In genomic region chr2:168241208-168241607, GRCh38 we compare ENCODE assay signal across 13 cellular contexts. TPM values are rescaled to one million over a fixed set of nuclear protein-coding genes. Genes with fewer than 3 reads are reported as not detected.
A peak's percentile ranks its signal among the peaks of the same experiment; 100 is the strongest.
DNase-seq lines count a peak whose midpoint lies in the region; ATAC-seq lines count a peak whose summit lies in the region.
"Had no signal": no experiment of that assay in that cellular context is flagged by ENCODE, and none has a peak within 500 bp of the region (broad histone marks: within the 10 kb centered on the region; RNA-seq: fewer than 3 reads in every experiment).

No MANE protein-coding gene starts in this region.

- H3K4me3 Mint-ChIP-seq in activated naive CD8-positive, alpha-beta T cell treated with anti-CD3 and anti-CD28 coated beads, Interleukin-2, amount 10 ng/mL, durations not matched to agents 7 days and 5 days, result no peak overlapping the region
- H3K4me3 Mint-ChIP-seq in activated naive CD8-positive, alpha-beta T cell treated with anti-CD3 and anti-CD28 coated beads for 36 hours, result no peak overlapping the region
- no peak overlapping the region for H3K4me3 Mint-ChIP-seq in stimulated activated naive CD8-positive, alpha-beta T cell treated with anti-CD3 and anti-CD28 coated beads, Interleukin-15, amount 100 ng/mL, for 72 hours

- H3K27me3 Mint-ChIP-seq in activated naive CD8-positive, alpha-beta T cell treated with anti-CD3 and anti-CD28 coated beads, Interleukin-2, amount 10 ng/mL, durations not matched to agents 7 days and 5 days, result no peaks in the 10 kb centered on the region
- no peaks in the 10 kb centered on the region for H3K27me3 Mint-ChIP-seq in activated naive CD8-positive, alpha-beta T cell treated with anti-CD3 and anti-CD28 coated beads for 36 hours
- H3K27me3 Mint-ChIP-seq in stimulated activated naive CD8-positive, alpha-beta T cell treated with anti-CD3 and anti-CD28 coated beads, Interleukin-15, amount 100 ng/mL, for 72 hours, result no peaks in the 10 kb centered on the region

- H3K27ac Mint-ChIP-seq in activated naive CD8-positive, alpha-beta T cell treated with anti-CD3 and anti-CD28 coated beads, Interleukin-2, amount 10 ng/mL, durations not matched to agents 7 days and 5 days, result no peak overlapping the region
- no peak overlapping the region for H3K27ac Mint-ChIP-seq in activated naive CD8-positive, alpha-beta T cell treated with anti-CD3 and anti-CD28 coated beads for 36 hours
- H3K27ac Mint-ChIP-seq in stimulated activated naive CD8-positive, alpha-beta T cell treated with anti-CD3 and anti-CD28 coated beads, Interleukin-15, amount 100 ng/mL, for 72 hours, result no peak overlapping the region

- no peak for DNase-seq in activated naive CD8-positive, alpha-beta T cell treated with anti-CD3 and anti-CD28 coated beads, Interleukin-2, amount 10 ng/mL, durations not matched to agents 7 days and 5 days
- no peak for DNase-seq in activated naive CD8-positive, alpha-beta T cell treated with anti-CD3 and anti-CD28 coated beads for 36 hours
- DNase-seq in RPMI8226, result peak; percentile 69
- DNase-seq in stimulated activated naive CD8-positive, alpha-beta T cell treated with anti-CD3 and anti-CD28 coated beads, Interleukin-15, amount 100 ng/mL, for 72 hours, result no peak
- no peak for DNase-seq in SHP77 (lab: John Stamatoyannopoulos, UW)
- no peak for DNase-seq in H4 (ENCODE audit: low spot score)
- DNase-seq: activated T-cell treated with anti-CD3 and anti-CD28 coated beads, Interleukin-2, amount 50 U/mL, for 1 hour; midbrain; NCI-H1436 treated with DMSO at 0.1 percent for 48 hours; ovary; upper lobe of right lung had no signal

- peaks cover 24% of the 10 kb centered on the region for H3K36me3 Mint-ChIP-seq in activated naive CD8-positive, alpha-beta T cell treated with anti-CD3 and anti-CD28 coated beads, Interleukin-2, amount 10 ng/mL, durations not matched to agents 7 days and 5 days
- H3K36me3 Mint-ChIP-seq in activated naive CD8-positive, alpha-beta T cell treated with anti-CD3 and anti-CD28 coated beads for 36 hours, result peaks cover 24% of the 10 kb centered on the region

- H3K9me3 Mint-ChIP-seq in activated naive CD8-positive, alpha-beta T cell treated with anti-CD3 and anti-CD28 coated beads, Interleukin-2, amount 10 ng/mL, durations not matched to agents 7 days and 5 days, result peaks cover 3% of the 10 kb centered on the region
- H3K9me3 Mint-ChIP-seq in activated naive CD8-positive, alpha-beta T cell treated with anti-CD3 and anti-CD28 coated beads for 36 hours, result no peaks in the 10 kb centered on the region
- no peaks in the 10 kb centered on the region for H3K9me3 Mint-ChIP-seq in stimulated activated naive CD8-positive, alpha-beta T cell treated with anti-CD3 and anti-CD28 coated beads, Interleukin-15, amount 100 ng/mL, for 72 hours

- POLR2A ChIA-PET in activated naive CD8-positive, alpha-beta T cell treated with anti-CD3 and anti-CD28 coated beads, Interleukin-2, amount 10 ng/mL, durations not matched to agents 7 days and 5 days (lab: Charles Lee), result no interaction called here

- peaks cover 29% of the 10 kb centered on the region for H3K4me1 Mint-ChIP-seq in activated naive CD8-positive, alpha-beta T cell treated with anti-CD3 and anti-CD28 coated beads, Interleukin-2, amount 10 ng/mL, durations not matched to agents 7 days and 5 days
- peaks cover 37% of the 10 kb centered on the region for H3K4me1 Mint-ChIP-seq in activated naive CD8-positive, alpha-beta T cell treated with anti-CD3 and anti-CD28 coated beads for 36 hours
- H3K4me1 Mint-ChIP-seq in stimulated activated naive CD8-positive, alpha-beta T cell treated with anti-CD3 and anti-CD28 coated beads, Interleukin-15, amount 100 ng/mL, for 72 hours, result peaks cover 33% of the 10 kb centered on the region

- peak; percentile 40 for ATAC-seq in activated naive CD8-positive, alpha-beta T cell treated with anti-CD3 and anti-CD28 coated beads, Interleukin-2, amount 10 ng/mL, durations not matched to agents 7 days and 5 days (ENCODE audit: low read depth)
- peak; percentile 59 for ATAC-seq in esophagus mucosa
- ATAC-seq in stimulated activated naive CD8-positive, alpha-beta T cell treated with anti-CD3 and anti-CD28 coated beads, Interleukin-15, amount 100 ng/mL, for 72 hours, result peak; percentile 44
- ATAC-seq in GM21786 (IDR thresholded peaks at IDR 0.05; ENCODE audit: unreplicated experiment), result no peak
- ATAC-seq: upper lobe of right lung had no signal

RNA-seq across cellular contexts. Expression of gene STK39, which starts 6.2 kb away (rescaled TPM):
- total RNA-seq in activated naive CD8-positive, alpha-beta T cell treated with anti-CD3 and anti-CD28 coated beads, Interleukin-2, amount 10 ng/mL, durations not matched to agents 7 days and 5 days, result 10 to 100 TPM; 27.3 to 28.8 TPM
- 10 to 100 TPM; 27.0 to 27.1 TPM for total RNA-seq in activated naive CD8-positive, alpha-beta T cell treated with anti-CD3 and anti-CD28 coated beads for 36 hours
- 29.6 TPM for total RNA-seq in esophagus mucosa
- total RNA-seq in H4 (2014; rRNA removed; shearing (Covaris generic)), result 9.2 and 12.6 TPM in 2 replicates
